In the genomic region with DNA sequence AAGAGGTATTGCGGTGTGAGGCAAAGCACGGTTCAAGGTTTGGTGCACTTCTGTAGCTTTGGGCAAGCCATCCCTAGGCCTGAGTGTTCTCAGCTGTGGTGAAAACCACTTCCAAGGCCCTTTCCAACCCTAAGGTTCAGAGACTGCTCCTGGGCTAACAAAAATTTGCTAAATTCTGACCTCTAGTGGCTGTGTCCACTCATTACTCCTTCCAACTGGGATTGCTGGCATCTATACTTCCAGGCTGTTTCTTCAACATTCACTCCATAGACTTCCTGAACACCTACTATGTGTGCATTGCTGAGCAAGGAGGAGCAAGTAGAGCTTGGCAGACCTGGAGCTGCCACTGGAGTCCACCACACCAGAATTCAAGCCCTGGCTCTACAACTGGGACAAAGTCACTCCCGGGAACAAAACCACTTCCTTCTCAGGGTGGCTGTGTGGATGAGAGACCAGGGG, we compare ENCODE assay signal across 8 cellular contexts. TPM values are rescaled to one million over a fixed set of nuclear protein-coding genes. Genes with fewer than 3 reads are reported as not detected.
A peak's percentile ranks its signal among the peaks of the same experiment; 100 is the strongest.
DNase-seq lines count a peak whose midpoint lies in the region; ATAC-seq and TF ChIP-seq lines count a peak whose summit lies in the region.

No MANE protein-coding gene starts in this region.

- H3K9me3 ChIP-seq in Peyer's patch (no peaks in the 10 kb centered on the region), lower lobe of right lung (no peaks in the 10 kb centered on the region)

- TF ChIP-seq POLR2A in Peyer's patch (IDR thresholded peaks at IDR 0.05), result no peak

- H3K36me3 ChIP-seq in Peyer's patch (peaks cover 0 to 33% (median 0%) of the 10 kb centered on the region in 3 donors), lower lobe of right lung (peaks cover 88% of the 10 kb centered on the region)

- H3K27me3 ChIP-seq in Peyer's patch (no peaks in the 10 kb centered on the region), dorsolateral prefrontal cortex (no peaks in the 10 kb centered on the region), lower lobe of right lung (ENCODE audit: low read depth) (no peaks in the 10 kb centered on the region)

- H3K27ac ChIP-seq in Peyer's patch (no peak overlapping the region), dorsolateral prefrontal cortex (peak overlapping the region in 9 of 59 donors; percentile 7 to 48 (median 25)), lower lobe of right lung (no peak overlapping the region)

- H3K4me1 ChIP-seq in Peyer's patch (peaks cover 0 to 22% (median 5%) of the 10 kb centered on the region in 4 donors), lower lobe of right lung (peaks cover 28% of the 10 kb centered on the region)

- ATAC-seq in lower lobe of right lung, result peak; percentile 73 to 79
- no peak for ATAC-seq in GM18511 (IDR thresholded peaks at IDR 0.05; ENCODE audit: unreplicated experiment)
- no peak for ATAC-seq in HG03378 (IDR thresholded peaks at IDR 0.05; ENCODE audit: unreplicated experiment)

- intact Hi-C loops in dorsolateral prefrontal cortex (cut with DNase I), result loop anchor here (2.0 to 10.0 kb wide), 5 partner anchors 170 to 470 kb away; partner anchors contain the start of gene SFR1 (in 1 of the 2)
- intact Hi-C loops in lower lobe of right lung (cut with DNase I), result no loop called here

- H3K4me3 ChIP-seq in Peyer's patch, result no peak overlapping the region
- H3K4me3 ChIP-seq in dorsolateral prefrontal cortex, result no peak overlapping the region
- H3K4me3 ChIP-seq in lower lobe of right lung, result no peak overlapping the region

- TF ChIP-seq CTCF in Peyer's patch (IDR thresholded peaks at IDR 0.05) (peak; percentile 52 to 88 (median 80)), dorsolateral prefrontal cortex (IDR thresholded peaks at IDR 0.05 in 54 of 56, conservative IDR thresholded peaks at IDR 0.05 in 2 of 56; ENCODE audit: low read depth in 1 of 56, partially characterized antibody in 56 of 56) (peak; percentile 40 to 95 (median 83)), lower lobe of right lung (IDR thresholded peaks at IDR 0.05) (peak; percentile 75)

- peak; percentile 48 for DNase-seq in 8988T
- peak; percentile 17 for DNase-seq in DMS79 treated with DMSO at 0.1 percent for 48 hours (lab: John Stamatoyannopoulos, UW)
- peak; percentile 69 for DNase-seq in LHCN-M2 (ENCODE audit: low read depth)
- no peak for DNase-seq in Peyer's patch
- DNase-seq in dorsolateral prefrontal cortex, result peak in 3 of 10 donors; percentile 5 to 50 (median 38)
- no peak for DNase-seq in lower lobe of right lung

RNA-seq across cellular contexts. Expression of gene SH3PXD2A, which starts 29.3 kb away (rescaled TPM):
- total RNA-seq in LHCN-M2 (2014; rRNA removed) (12.8 and 18.4 TPM in 2 replicates), Peyer's patch (10 to 100 TPM; 12.1 to 68.5 (median 21.7) TPM), dorsolateral prefrontal cortex (100 to 1,000 TPM in 3 of 120 experiments, 10 to 100 TPM in 117; 48.4 to 103 (median 64.6) TPM), lower lobe of right lung (34.8 TPM)
- polyA plus RNA-seq in LHCN-M2 (2012), result 21.1 TPM

RNA-seq across cellular contexts. Expression of gene STN1, which starts 33.3 kb away (rescaled TPM):
- total RNA-seq in LHCN-M2 (2014; rRNA removed), result 33.0 and 37.9 TPM in 2 replicates
- 18.6 TPM for polyA plus RNA-seq in LHCN-M2 (2012)
- total RNA-seq in Peyer's patch, result 10 to 100 TPM in 3 of 4 donors, 1 to 10 TPM in 1; 9.5 to 37.1 (median 18.5) TPM
- 10 to 100 TPM in 115 of 120 experiments, 1 to 10 TPM in 5; 7.9 to 24.9 (median 15.5) TPM for total RNA-seq in dorsolateral prefrontal cortex
- 37.0 TPM for total RNA-seq in lower lobe of right lung

Comparison
In these comparisons a context has a peak if more than half of its experiments do, and no peak if none do; other contexts are left out.
1. DNase-seq: peak in 8988T (single experiment), DMS79 treated with DMSO at 0.1 percent for 48 hours (single experiment) and LHCN-M2 (single experiment); none in Peyer's patch (0 of 3) and lower lobe of right lung (single experiment).
2. ATAC-seq: peak in lower lobe of right lung (2 of 2); none in GM18511 (single experiment) and HG03378 (single experiment).
3. Peak in every context shown above with its lines, with median percentiles within 50 percentile points of each other: CTCF ChIP-seq.